1 cellular context compared by ENCODE assay signal in genomic region chr2:171702781-171703556, GRCh38.
TF ChIP-seq lines count a peak whose summit lies in the region.

No MANE protein-coding gene starts in this region.

TF ChIP-seq in SK-N-SH, 30 proteins besides CTCF, POLR2A, EP300 and RAD21 (continued from another document):
- TF ChIP-seq USF1 (IDR thresholded peaks at IDR 0.05; ENCODE audit: borderline replicate concordance, low read depth) (no peak), POLR2AphosphoS5 (IDR thresholded peaks at IDR 0.05; ENCODE audit: low read depth, low read length) (no peak), FOSL2 (IDR thresholded peaks at IDR 0.05; ENCODE audit: borderline replicate concordance, low read depth) (peak; percentile 16; the same call in 1 of the 2 replicates)
